In genomic region chr18:36889742-36890141, GRCh38 we compare ENCODE assay signal across 21 cellular contexts.
"Had no signal": no experiment of that assay in that cellular context is flagged by ENCODE, and none has a peak within 500 bp of the region (broad histone marks: within the 10 kb centered on the region; RNA-seq: fewer than 3 reads in every experiment).

No MANE protein-coding gene starts in this region.

- H3K4me1 ChIP-seq: psoas muscle had no signal

- H3K36me3 ChIP-seq: brain microvascular endothelial cell, neutrophil, pancreas, upper lobe of left lung had no signal

- H3K27ac ChIP-seq: brain microvascular endothelial cell, neutrophil, pancreas, psoas muscle, right atrium auricular region, upper lobe of left lung, VCaP had no signal

- ATAC-seq: activated CD4-positive, CD25-positive, alpha-beta regulatory T cell treated with anti-CD3 and anti-CD28 coated beads, Interleukin-2, amount 50 U/mL, for 24 hours; activated naive CD4-positive, alpha-beta T cell treated with anti-CD3 and anti-CD28 coated beads, Interleukin-2, amount 50 U/mL, for 72 hours; activated T-helper 17 cell treated with anti-CD3 and anti-CD28 coated beads, Interleukin-2, amount 50 U/mL, for 72 hours; left ventricle myocardium superior; pancreas had no signal

- H3K4me3 ChIP-seq: pancreas, psoas muscle, right atrium auricular region, upper lobe of left lung had no signal

- DNase-seq: activated CD4-positive, alpha-beta T cell treated with anti-CD3 and anti-CD28 coated beads, Interleukin-2, amount 10 ng/mL, durations not matched to agents 7 days and 5 days; activated T-cell treated with anti-CD3 and anti-CD28 coated beads, Interleukin-2, amount 50 U/mL, for 1 hour; aorta; effector CD8-positive, alpha-beta T cell; glutamatergic neuron; hippocampal formation; left ventricle myocardium superior; mammary epithelial cell; midbrain; pancreas; psoas muscle; stimulated activated CD4-positive, alpha-beta T cell treated with anti-CD3 and anti-CD28 coated beads, Interleukin-4, amount 100 ng/mL, for 24 hours; stimulated activated naive CD4-positive, alpha-beta T cell treated with Interleukin-2 at 50 U/mL for 16 hours; upper lobe of left lung had no signal

- H3K9me3 ChIP-seq: neutrophil, pancreas, psoas muscle, right atrium auricular region, upper lobe of left lung had no signal

- H3K27me3 ChIP-seq: brain microvascular endothelial cell, neutrophil, pancreas, right atrium auricular region, upper lobe of left lung had no signal
